Comparison of ENCODE assay signal across 2 cellular contexts in the genomic region with DNA sequence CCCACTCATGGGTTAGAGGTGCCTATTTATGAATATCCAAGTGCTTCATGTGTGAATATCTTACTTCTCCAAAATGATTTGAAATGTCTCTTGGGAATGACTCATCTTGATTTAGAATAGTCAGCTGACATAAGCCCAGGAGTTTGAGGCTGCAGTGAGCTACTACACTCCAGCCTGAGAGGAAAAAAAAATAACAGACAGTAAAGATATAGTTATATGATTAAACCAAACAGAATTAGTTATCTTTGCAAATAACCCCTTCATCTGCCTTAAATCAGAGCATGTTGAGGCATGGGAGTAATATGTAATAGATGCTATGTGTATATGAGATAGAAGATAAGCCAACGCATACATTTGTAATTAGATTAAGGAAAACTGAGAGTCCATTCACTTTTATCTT.
TF ChIP-seq lines count a peak whose summit lies in the region.

No MANE protein-coding gene starts in this region.

TF ChIP-seq in HEK293, 187 proteins besides CTCF, POLR2A, EP300 and RAD21 (continued from another document and continues in another):
- TF ChIP-seq, protein P1, sequence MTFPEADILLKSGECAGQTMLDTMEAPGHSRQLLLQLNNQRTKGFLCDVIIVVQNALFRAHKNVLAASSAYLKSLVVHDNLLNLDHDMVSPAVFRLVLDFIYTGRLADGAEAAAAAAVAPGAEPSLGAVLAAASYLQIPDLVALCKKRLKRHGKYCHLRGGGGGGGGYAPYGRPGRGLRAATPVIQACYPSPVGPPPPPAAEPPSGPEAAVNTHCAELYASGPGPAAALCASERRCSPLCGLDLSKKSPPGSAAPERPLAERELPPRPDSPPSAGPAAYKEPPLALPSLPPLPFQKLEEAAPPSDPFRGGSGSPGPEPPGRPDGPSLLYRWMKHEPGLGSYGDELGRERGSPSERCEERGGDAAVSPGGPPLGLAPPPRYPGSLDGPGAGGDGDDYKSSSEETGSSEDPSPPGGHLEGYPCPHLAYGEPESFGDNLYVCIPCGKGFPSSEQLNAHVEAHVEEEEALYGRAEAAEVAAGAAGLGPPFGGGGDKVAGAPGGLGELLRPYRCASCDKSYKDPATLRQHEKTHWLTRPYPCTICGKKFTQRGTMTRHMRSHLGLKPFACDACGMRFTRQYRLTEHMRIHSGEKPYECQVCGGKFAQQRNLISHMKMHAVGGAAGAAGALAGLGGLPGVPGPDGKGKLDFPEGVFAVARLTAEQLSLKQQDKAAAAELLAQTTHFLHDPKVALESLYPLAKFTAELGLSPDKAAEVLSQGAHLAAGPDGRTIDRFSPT (tag by site-specific recombination; IDR thresholded peaks at IDR 0.05) = no peak
- TF ChIP-seq GLI2 (tag by site-specific recombination; IDR thresholded peaks at IDR 0.05; ENCODE audit: borderline replicate concordance, low read depth) (no peak), ZNF701 (tag by site-specific recombination; IDR thresholded peaks at IDR 0.05) (no peak), ZNF335 (tag by site-specific recombination; conservative IDR thresholded peaks at IDR 0.05) (0 out of 2 replicates have a peak, but pooled peaks have one; percentile 32), ZBTB26 (tag by site-specific recombination; optimal IDR thresholded peaks at IDR 0.05) (no peak), ZNF211 (tag by site-specific recombination; IDR thresholded peaks at IDR 0.05; ENCODE audit: low read depth) (no peak), ZNF473 (tag by site-specific recombination; IDR thresholded peaks at IDR 0.05) (no peak), ZNF510 (tag by site-specific recombination; IDR thresholded peaks at IDR 0.05; ENCODE audit: insufficient replicate concordance) (no peak), PRDM1 (tag by site-specific recombination; IDR thresholded peaks at IDR 0.05) (peak; percentile 56; the same call in 1 of the 2 replicates), SCRT2 (tag by site-specific recombination; IDR thresholded peaks at IDR 0.05) (no peak), ZNF449 (tag by site-specific recombination; IDR thresholded peaks at IDR 0.05) (no peak), ZBTB48 (tag by site-specific recombination; IDR thresholded peaks at IDR 0.05) (no peak), ZNF350 (tag by site-specific recombination; IDR thresholded peaks at IDR 0.05) (no peak), ZNF10 (tag by site-specific recombination; IDR thresholded peaks at IDR 0.05) (no peak), ZNF155 (tag by site-specific recombination; IDR thresholded peaks at IDR 0.05) (no peak), MEIS1 (CRISPR knock-in tag; IDR thresholded peaks at IDR 0.05; ENCODE audit: borderline replicate concordance) (no peak), TRIM28 (IDR thresholded peaks at IDR 0.05; ENCODE audit: borderline replicate concordance, low read length) (no peak), ZNF561 (tag by site-specific recombination; IDR thresholded peaks at IDR 0.05; ENCODE audit: borderline replicate concordance) (no peak)
- TF ChIP-seq, protein P2, sequence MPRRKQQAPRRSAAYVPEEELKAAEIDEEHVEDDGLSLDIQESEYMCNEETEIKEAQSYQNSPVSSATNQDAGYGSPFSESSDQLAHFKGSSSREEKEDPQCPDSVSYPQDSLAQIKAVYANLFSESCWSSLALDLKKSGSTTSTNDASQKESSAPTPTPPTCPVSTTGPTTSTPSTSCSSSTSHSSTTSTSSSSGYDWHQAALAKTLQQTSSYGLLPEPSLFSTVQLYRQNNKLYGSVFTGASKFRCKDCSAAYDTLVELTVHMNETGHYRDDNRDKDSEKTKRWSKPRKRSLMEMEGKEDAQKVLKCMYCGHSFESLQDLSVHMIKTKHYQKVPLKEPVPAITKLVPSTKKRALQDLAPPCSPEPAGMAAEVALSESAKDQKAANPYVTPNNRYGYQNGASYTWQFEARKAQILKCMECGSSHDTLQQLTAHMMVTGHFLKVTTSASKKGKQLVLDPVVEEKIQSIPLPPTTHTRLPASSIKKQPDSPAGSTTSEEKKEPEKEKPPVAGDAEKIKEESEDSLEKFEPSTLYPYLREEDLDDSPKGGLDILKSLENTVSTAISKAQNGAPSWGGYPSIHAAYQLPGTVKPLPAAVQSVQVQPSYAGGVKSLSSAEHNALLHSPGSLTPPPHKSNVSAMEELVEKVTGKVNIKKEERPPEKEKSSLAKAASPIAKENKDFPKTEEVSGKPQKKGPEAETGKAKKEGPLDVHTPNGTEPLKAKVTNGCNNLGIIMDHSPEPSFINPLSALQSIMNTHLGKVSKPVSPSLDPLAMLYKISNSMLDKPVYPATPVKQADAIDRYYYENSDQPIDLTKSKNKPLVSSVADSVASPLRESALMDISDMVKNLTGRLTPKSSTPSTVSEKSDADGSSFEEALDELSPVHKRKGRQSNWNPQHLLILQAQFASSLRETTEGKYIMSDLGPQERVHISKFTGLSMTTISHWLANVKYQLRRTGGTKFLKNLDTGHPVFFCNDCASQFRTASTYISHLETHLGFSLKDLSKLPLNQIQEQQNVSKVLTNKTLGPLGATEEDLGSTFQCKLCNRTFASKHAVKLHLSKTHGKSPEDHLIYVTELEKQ (tag by site-specific recombination; IDR thresholded peaks at IDR 0.05; ENCODE audit: borderline replicate concordance) = no peak
- TF ChIP-seq, protein P3, sequence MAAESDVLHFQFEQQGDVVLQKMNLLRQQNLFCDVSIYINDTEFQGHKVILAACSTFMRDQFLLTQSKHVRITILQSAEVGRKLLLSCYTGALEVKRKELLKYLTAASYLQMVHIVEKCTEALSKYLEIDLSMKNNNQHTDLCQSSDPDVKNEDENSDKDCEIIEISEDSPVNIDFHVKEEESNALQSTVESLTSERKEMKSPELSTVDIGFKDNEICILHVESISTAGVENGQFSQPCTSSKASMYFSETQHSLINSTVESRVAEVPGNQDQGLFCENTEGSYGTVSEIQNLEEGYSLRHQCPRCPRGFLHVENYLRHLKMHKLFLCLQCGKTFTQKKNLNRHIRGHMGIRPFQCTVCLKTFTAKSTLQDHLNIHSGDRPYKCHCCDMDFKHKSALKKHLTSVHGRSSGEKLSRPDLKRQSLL (tag by site-specific recombination; IDR thresholded peaks at IDR 0.05) = no peak

TF ChIP-seq in SK-N-SH treated with all-trans-retinoic acid at 6 μM for 48 hours, 23 proteins besides CTCF, POLR2A, EP300 and RAD21 (continued from another document):
- TF ChIP-seq CSRNP3 (CRISPR knock-in tag; IDR thresholded peaks at IDR 0.05) (peak; percentile 70; the same call in 1 of the 2 replicates), ZNF8 (CRISPR knock-in tag; IDR thresholded peaks at IDR 0.05) (0 out of 2 replicates have a peak, but pooled peaks have one; percentile 57), ZNF565 (CRISPR knock-in tag; conservative IDR thresholded peaks at IDR 0.05; ENCODE audit: low read depth) (no peak), ESRRG (CRISPR knock-in tag; IDR thresholded peaks at IDR 0.05) (no peak), POU6F1 (CRISPR knock-in tag; IDR thresholded peaks at IDR 0.05; ENCODE audit: borderline replicate concordance, low read depth) (no peak), CSDC2 (CRISPR knock-in tag; IDR thresholded peaks at IDR 0.05) (no peak), ARNTL (CRISPR knock-in tag; IDR thresholded peaks at IDR 0.05; ENCODE audit: borderline replicate concordance, low read depth) (no peak), ZFP30 (CRISPR knock-in tag; IDR thresholded peaks at IDR 0.05) (no peak), ZC3H10 (CRISPR knock-in tag; IDR thresholded peaks at IDR 0.05) (no peak), ZNF70 (CRISPR knock-in tag; IDR thresholded peaks at IDR 0.05) (no peak)
- TF ChIP-seq, protein P4, sequence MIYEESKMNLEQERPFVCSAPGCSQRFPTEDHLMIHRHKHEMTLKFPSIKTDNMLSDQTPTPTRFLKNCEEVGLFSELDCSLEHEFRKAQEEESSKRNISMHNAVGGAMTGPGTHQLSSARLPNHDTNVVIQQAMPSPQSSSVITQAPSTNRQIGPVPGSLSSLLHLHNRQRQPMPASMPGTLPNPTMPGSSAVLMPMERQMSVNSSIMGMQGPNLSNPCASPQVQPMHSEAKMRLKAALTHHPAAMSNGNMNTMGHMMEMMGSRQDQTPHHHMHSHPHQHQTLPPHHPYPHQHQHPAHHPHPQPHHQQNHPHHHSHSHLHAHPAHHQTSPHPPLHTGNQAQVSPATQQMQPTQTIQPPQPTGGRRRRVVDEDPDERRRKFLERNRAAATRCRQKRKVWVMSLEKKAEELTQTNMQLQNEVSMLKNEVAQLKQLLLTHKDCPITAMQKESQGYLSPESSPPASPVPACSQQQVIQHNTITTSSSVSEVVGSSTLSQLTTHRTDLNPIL (CRISPR knock-in tag; IDR thresholded peaks at IDR 0.05; ENCODE audit: low read depth) = no peak
